ENCODE assay signal across 23 cellular contexts in genomic region chr1:40922969-40923368, GRCh38. TPM values are rescaled to one million over a fixed set of nuclear protein-coding genes. Genes with fewer than 3 reads are reported as not detected.
DNase-seq lines count a peak whose midpoint lies in the region; ATAC-seq, FAIRE-seq and TF ChIP-seq lines count a peak whose summit lies in the region.
"Had no signal": no experiment of that assay in that cellular context is flagged by ENCODE, and none has a peak within 500 bp of the region (broad histone marks: within the 10 kb centered on the region; RNA-seq: fewer than 3 reads in every experiment).

No MANE protein-coding gene starts in this region.

- CTCF ChIA-PET in H1 (lab: Charles Lee; ENCODE audit: partially characterized antibody) = interaction anchor here (1.1 to 17.5 kb wide), 9 partner anchors 9 to 94 kb away, joined by 3 to 275 read pairs (median 4); partner anchors contain the start of gene CITED4
- CTCF ChIA-PET in CD4-positive, alpha-beta T cell (lab: Charles Lee) = no interaction called here

- TF ChIP-seq EP300 in H1 (IDR thresholded peaks at IDR 0.05; ENCODE audit: borderline replicate concordance in 1 of 2, low read depth in 2 of 2, low read length in 2 of 2) = no peak

- H3K56ac ChIP-seq in H1 (replicated peaks; ENCODE audit: insufficient read length, low read depth, low read length) = no peak overlapping the region

- no peak overlapping the region for H2BK5ac ChIP-seq in H1 (ENCODE audit: low read depth, low read length)
- no peak overlapping the region for H2BK5ac ChIP-seq in neuronal stem cell (ENCODE audit: low read length)

- H3K4me3 ChIP-seq in heart right ventricle = no peak overlapping the region
- H3K4me3 ChIP-seq in H1 (ENCODE audit: extremely low read depth in 1 of 4, insufficient read depth in 2 of 4, low read depth in 3 of 4, low read length in 4 of 4) = no peak overlapping the region
- H3K4me3 ChIP-seq in neuronal stem cell (ENCODE audit: low read length in 2 of 2) = no peak overlapping the region
- H3K4me3 ChIP-seq: lung, tibial nerve had no signal

- H3K36me3 ChIP-seq in heart right ventricle (no peaks in the 10 kb centered on the region), H1 (ENCODE audit: control insufficient read depth in 2 of 4, insufficient read depth in 4 of 4, low read length in 3 of 4) (no peaks in the 10 kb centered on the region), neuronal stem cell (replicated peaks in 1 of 2; ENCODE audit: control insufficient read depth in 2 of 2, insufficient read depth in 2 of 2, low read length in 2 of 2) (no peaks in the 10 kb centered on the region)
- H3K36me3 ChIP-seq: tibial nerve had no signal

- H3K79me2 ChIP-seq in H1 (ENCODE audit: control insufficient read depth in 1 of 2, insufficient read depth in 2 of 2, low read length in 2 of 2) = no peaks in the 10 kb centered on the region

- DNase-seq in heart right ventricle (no peak), left cardiac atrium (no peak), H1 (ENCODE audit: low read depth in 1 of 2, low spot score in 2 of 2) (no peak), neuronal stem cell (ENCODE audit: low spot score) (no peak), NCI-H2029 treated with DMSO at 0.1 percent for 48 hours (lab: John Stamatoyannopoulos, UW) (no peak), natural killer cell (no peak)
- DNase-seq in T-helper 2 cell treated with Interferon-gamma antibody and Interleukin-4, amounts not matched to agents 5 μg/mL and 100 μg/mL, for 36 hours (ENCODE audit: low spot score) = no peak
- no peak for DNase-seq in CD4-positive, alpha-beta T cell
- DNase-seq: ACHN; activated CD4-positive, alpha-beta memory T cell treated with anti-CD3 and anti-CD28 coated beads, Interleukin-2, amount 10 ng/mL, durations not matched to agents 7 days and 5 days; activated T-cell treated with anti-CD3 and anti-CD28 coated beads, Interleukin-2, amount 50 U/mL, for 4 hours; CD8-positive, alpha-beta T cell; MM.1S; naive thymus-derived CD4-positive, alpha-beta T cell; NCI-H1694; SHP77; T-cell had no signal

- WGBS in heart right ventricle, 2 donors = 44 to 66% methylated on average over 11 of the region's 11 CpGs
- 83% methylated on average over 11 of the region's 11 CpGs; no CpG with 5 or more reads in 1 of the 2 experiments for WGBS in H1 (ENCODE audit: extremely low coverage in 1 of 2, insufficient coverage in 1 of 2, insufficient read length in 1 of 2, insufficient replicate concordance in 2 of 2, low coverage in 1 of 2, low lambda C conversion rate in 2 of 2, missing lambda C conversion rate in 1 of 2), 2 experiments
- no CpG with 5 or more reads among the region's 11 CpGs for WGBS in neuronal stem cell (ENCODE audit: extremely low coverage in 2 of 2, insufficient read length in 2 of 2, insufficient replicate concordance in 1 of 2), 2 donors

- no peak overlapping the region for H2BK120ac ChIP-seq in H1 (replicated peaks; ENCODE audit: low read depth, low read length)
- no peak overlapping the region for H2BK120ac ChIP-seq in neuronal stem cell (ENCODE audit: low read depth, low read length)

- POLR2A ChIA-PET in H1 (lab: Charles Lee; ENCODE audit: partially characterized antibody) = interaction anchor here (1.2 to 1.4 kb wide), 3 partner anchors 8 to 62 kb away, joined by 3 to 5 read pairs (median 3); partner anchors contain the start of gene CTPS1
- POLR2A ChIA-PET in CD4-positive, alpha-beta T cell (lab: Charles Lee) = no interaction called here

- H4K8ac ChIP-seq in H1 (ENCODE audit: extremely low read depth, insufficient read depth, low read length) (no peak overlapping the region), neuronal stem cell (ENCODE audit: low read depth, low read length) (no peak overlapping the region)

- no peak overlapping the region for H3K27ac ChIP-seq in heart right ventricle
- no peak overlapping the region for H3K27ac ChIP-seq in H1 (ENCODE audit: low read depth, low read length)
- no peak overlapping the region for H3K27ac ChIP-seq in neuronal stem cell (replicated peaks; ENCODE audit: low read length)
- H3K27ac ChIP-seq in CD4-positive, alpha-beta T cell (ENCODE audit: low read depth, low read length) = no peak overlapping the region
- H3K27ac ChIP-seq: tibial nerve, VCaP had no signal

- no peak overlapping the region for H3K18ac ChIP-seq in H1 (ENCODE audit: extremely low read depth, low read length)
- H3K18ac ChIP-seq in neuronal stem cell (ENCODE audit: low read length) = peak overlapping the region; percentile 40

- H3K36me3 Mint-ChIP-seq in T-helper 2 cell treated with Interferon-gamma antibody and Interleukin-4, amounts not matched to agents 5 μg/mL and 100 μg/mL, for 36 hours (ENCODE audit: low read depth) = no peaks in the 10 kb centered on the region
- no peaks in the 10 kb centered on the region for H3K36me3 Mint-ChIP-seq in natural killer cell
- no peaks in the 10 kb centered on the region for H3K36me3 Mint-ChIP-seq in CD4-positive, alpha-beta T cell (ENCODE audit: low read depth)
- H3K36me3 Mint-ChIP-seq: activated naive CD8-positive, alpha-beta T cell; CD8-positive, alpha-beta T cell; naive thymus-derived CD4-positive, alpha-beta T cell; T-cell had no signal

- TF ChIP-seq CTCF in heart right ventricle (IDR thresholded peaks at IDR 0.05) = no peak
- TF ChIP-seq CTCF in H1 (IDR thresholded peaks at IDR 0.05; ENCODE audit: control extremely low read depth in 1 of 3, insufficient read depth in 1 of 3, low read depth in 1 of 3, low read length in 3 of 3) = peak in 1 of 3 experiments; percentile 7; a peak in 1 of 4 replicates
- no peak for TF ChIP-seq CTCF in natural killer cell (IDR thresholded peaks at IDR 0.05)
- no peak for TF ChIP-seq CTCF in CD4-positive, alpha-beta T cell (IDR thresholded peaks at IDR 0.05)

- no peaks in the 10 kb centered on the region for H3K23me2 ChIP-seq in H1 (ENCODE audit: low read depth, low read length)

- H4K20me1 ChIP-seq in H1 (replicated peaks in 1 of 2; ENCODE audit: control insufficient read depth in 1 of 2, insufficient read depth in 2 of 2, low read length in 2 of 2) = no peaks in the 10 kb centered on the region

- H4K91ac ChIP-seq in H1 (replicated peaks; ENCODE audit: insufficient read length, low read length) (no peak overlapping the region), neuronal stem cell (ENCODE audit: low read depth, low read length, poor library complexity) (no peak overlapping the region)

- no peaks in the 10 kb centered on the region for H3K4me1 Mint-ChIP-seq in T-helper 2 cell treated with Interferon-gamma antibody and Interleukin-4, amounts not matched to agents 5 μg/mL and 100 μg/mL, for 36 hours (ENCODE audit: low read depth)
- no peaks in the 10 kb centered on the region for H3K4me1 Mint-ChIP-seq in natural killer cell
- H3K4me1 Mint-ChIP-seq in CD4-positive, alpha-beta T cell (ENCODE audit: low read depth) = no peaks in the 10 kb centered on the region
- H3K4me1 Mint-ChIP-seq: activated CD4-positive, alpha-beta memory T cell treated with anti-CD3 and anti-CD28 coated beads, Interleukin-2, amount 10 ng/mL, durations not matched to agents 7 days and 5 days; T-cell had no signal

- no peak overlapping the region for H3K4ac ChIP-seq in H1 (replicated peaks; ENCODE audit: insufficient read length, low read depth, low read length)
- H3K4ac ChIP-seq in neuronal stem cell (ENCODE audit: low read length) = no peak overlapping the region

- no peaks in the 10 kb centered on the region for H3K79me1 ChIP-seq in H1 (ENCODE audit: low read depth, low read length)
- no peaks in the 10 kb centered on the region for H3K79me1 ChIP-seq in neuronal stem cell (ENCODE audit: low read depth, low read length)

- H3K9me3 ChIP-seq in heart right ventricle = no peaks in the 10 kb centered on the region
- H3K9me3 ChIP-seq in H1 (ENCODE audit: insufficient read depth in 2 of 2, low read depth in 1 of 2, low read length in 1 of 2) = no peaks in the 10 kb centered on the region
- H3K9me3 ChIP-seq in neuronal stem cell (replicated peaks in 1 of 2; ENCODE audit: control insufficient read depth in 2 of 2, insufficient read depth in 1 of 2, low read depth in 1 of 2, low read length in 2 of 2) = no peaks in the 10 kb centered on the region
- no peaks in the 10 kb centered on the region for H3K9me3 ChIP-seq in CD4-positive, alpha-beta T cell (ENCODE audit: control insufficient read depth, low read length)
- H3K9me3 ChIP-seq: tibial nerve had no signal

- 0 out of 4 replicates have a peak, but pooled peaks of 1 of the 2 experiments have one; percentile 18 for TF ChIP-seq RAD21 in H1 (IDR thresholded peaks at IDR 0.05 in 1 of 2, conservative IDR thresholded peaks at IDR 0.05 in 1 of 2; ENCODE audit: low read depth in 2 of 2, low read length in 2 of 2)

- H3K23ac ChIP-seq in H1 (ENCODE audit: insufficient read length) (no peak overlapping the region), neuronal stem cell (ENCODE audit: low read depth, low read length, poor library complexity) (no peak overlapping the region)

- no peak overlapping the region for H2BK12ac ChIP-seq in H1 (ENCODE audit: low read depth, low read length)
- no peak overlapping the region for H2BK12ac ChIP-seq in neuronal stem cell (ENCODE audit: low read length)

- H3K4me1 ChIP-seq in heart right ventricle (peaks cover 0 to 8% (median 0%) of the 10 kb centered on the region in 9 donors), H1 (replicated peaks in 1 of 4; ENCODE audit: control insufficient read depth in 3 of 4, insufficient read depth in 4 of 4, low read length in 3 of 4) (0 out of 7 replicates have a peak, but pooled peaks cover 0 to 5% (median 1%) of the 10 kb centered on the region in 4 experiments), neuronal stem cell (ENCODE audit: control insufficient read depth in 2 of 2, insufficient read depth in 1 of 2, low read depth in 1 of 2, low read length in 2 of 2) (peaks cover 0 to 8% of the 10 kb centered on the region in 2 donors)

- FAIRE-seq in H1 (lab: Jason Lieb, UNC) = no peak

- H2AK5ac ChIP-seq in H1 (ENCODE audit: low read depth, low read length) = no peak overlapping the region
- H2AK5ac ChIP-seq in neuronal stem cell (ENCODE audit: low read depth, low read length) = no peak overlapping the region

- H2BK15ac ChIP-seq in H1 (ENCODE audit: low read length) = no peak overlapping the region
- no peak overlapping the region for H2BK15ac ChIP-seq in neuronal stem cell (ENCODE audit: low read length)

- no peak for TF ChIP-seq POLR2A in H1 (IDR thresholded peaks at IDR 0.05; ENCODE audit: control extremely low read depth in 1 of 2, low read depth in 2 of 2, low read length in 2 of 2)

- no peaks in the 10 kb centered on the region for H3K27me3 ChIP-seq in heart right ventricle
- no peaks in the 10 kb centered on the region for H3K27me3 ChIP-seq in H1 (replicated peaks in 1 of 4; ENCODE audit: control insufficient read depth in 3 of 4, extremely low read depth in 1 of 4, insufficient read depth in 3 of 4, low read length in 3 of 4)
- peaks cover 0 to 9% (median 0%) of the 10 kb centered on the region in 3 experiments for H3K27me3 ChIP-seq in neuronal stem cell (ENCODE audit: control insufficient read depth in 3 of 3, insufficient read depth in 3 of 3, low read depth in 1 of 3, low read length in 3 of 3)
- no peaks in the 10 kb centered on the region for H3K27me3 ChIP-seq in CD4-positive, alpha-beta T cell (ENCODE audit: control insufficient read depth, insufficient read depth, low read length)
- H3K27me3 ChIP-seq: tibial nerve had no signal

- no peak overlapping the region for H3K14ac ChIP-seq in H1 (ENCODE audit: insufficient read length)
- H3K14ac ChIP-seq in neuronal stem cell (ENCODE audit: low read length) = no peak overlapping the region

- H3K27me3 Mint-ChIP-seq in T-helper 2 cell treated with Interferon-gamma antibody and Interleukin-4, amounts not matched to agents 5 μg/mL and 100 μg/mL, for 36 hours (ENCODE audit: low read depth) = peaks cover 2% of the 10 kb centered on the region
- H3K27me3 Mint-ChIP-seq in natural killer cell (ENCODE audit: low read depth in 2 of 2) = peaks cover 0 to 4% of the 10 kb centered on the region in 2 donors
- H3K27me3 Mint-ChIP-seq in CD4-positive, alpha-beta T cell = no peaks in the 10 kb centered on the region
- H3K27me3 Mint-ChIP-seq: activated naive CD8-positive, alpha-beta T cell; progenitor cell of endocrine pancreas; T-cell had no signal

- no peak overlapping the region for H3K4me2 ChIP-seq in H1 (ENCODE audit: insufficient read depth in 1 of 2, low read depth in 2 of 2, low read length in 2 of 2)
- no peak overlapping the region for H3K4me2 ChIP-seq in neuronal stem cell (ENCODE audit: insufficient read depth, low read length, poor library complexity, severe bottlenecking)

- no peak overlapping the region for H3K27ac Mint-ChIP-seq in T-helper 2 cell treated with Interferon-gamma antibody and Interleukin-4, amounts not matched to agents 5 μg/mL and 100 μg/mL, for 36 hours
- H3K27ac Mint-ChIP-seq in natural killer cell = no peak overlapping the region
- no peak overlapping the region for H3K27ac Mint-ChIP-seq in CD4-positive, alpha-beta T cell
- H3K27ac Mint-ChIP-seq: activated CD4-positive, alpha-beta memory T cell treated with anti-CD3 and anti-CD28 coated beads, Interleukin-2, amount 10 ng/mL, durations not matched to agents 7 days and 5 days; activated naive CD8-positive, alpha-beta T cell; CD8-positive, alpha-beta T cell; IgD-negative memory B cell; naive thymus-derived CD4-positive, alpha-beta T cell; progenitor cell of endocrine pancreas; T-cell had no signal

- ATAC-seq in heart right ventricle (peak in 5 of 8 donors; percentile 39 to 77 (median 56)), left cardiac atrium (no peak), natural killer cell (no peak)
- ATAC-seq in CD4-positive, alpha-beta T cell (ENCODE audit: poor library complexity) = no peak
- ATAC-seq: activated T-cell treated with anti-CD3 and anti-CD28 coated beads, Interleukin-2, amount 50 U/mL, for 4 hours; CD8-positive, alpha-beta T cell; naive thymus-derived CD4-positive, alpha-beta T cell; T-cell had no signal

- H3K9ac ChIP-seq in H1 (replicated peaks in 1 of 4; ENCODE audit: extremely low read depth in 1 of 4, low read depth in 3 of 4, low read length in 3 of 4) (no peak overlapping the region), neuronal stem cell (ENCODE audit: low read depth, low read length, poor library complexity) (no peak overlapping the region)

- H2BK20ac ChIP-seq in H1 (ENCODE audit: low read length) = no peak overlapping the region

- H2AFZ ChIP-seq in H1 (ENCODE audit: low read length) (peak overlapping the region; percentile 79), neuronal stem cell (ENCODE audit: low read length) (no peak overlapping the region)

- intact Hi-C loops in heart right ventricle (cut with DNase I) = no loop called here
- intact Hi-C loops in left cardiac atrium (cut with DNase I) = no loop called here
- intact Hi-C loops in natural killer cell (cut with micrococcal nuclease) = no loop called here
- intact Hi-C loops in CD4-positive, alpha-beta T cell (cut with DNase I, micrococcal nuclease) = no loop called here

- H4K5ac ChIP-seq in H1 (ENCODE audit: insufficient read length, low read depth, low read length) = no peak overlapping the region

- H3K9me3 Mint-ChIP-seq in T-helper 2 cell treated with Interferon-gamma antibody and Interleukin-4, amounts not matched to agents 5 μg/mL and 100 μg/mL, for 36 hours = no peaks in the 10 kb centered on the region
- H3K9me3 Mint-ChIP-seq in natural killer cell = no peaks in the 10 kb centered on the region
- no peaks in the 10 kb centered on the region for H3K9me3 Mint-ChIP-seq in CD4-positive, alpha-beta T cell
- H3K9me3 Mint-ChIP-seq: activated CD4-positive, alpha-beta memory T cell treated with anti-CD3 and anti-CD28 coated beads, Interleukin-2, amount 10 ng/mL, durations not matched to agents 7 days and 5 days; activated T-cell treated with anti-CD3 and anti-CD28 coated beads, Interleukin-2, amount 50 U/mL, for 4 hours; CD8-positive, alpha-beta T cell; IgD-negative memory B cell; T-cell had no signal

- H3K4me3 Mint-ChIP-seq in T-helper 2 cell treated with Interferon-gamma antibody and Interleukin-4, amounts not matched to agents 5 μg/mL and 100 μg/mL, for 36 hours = no peak overlapping the region
- H3K4me3 Mint-ChIP-seq in natural killer cell = no peak overlapping the region
- H3K4me3 Mint-ChIP-seq in CD4-positive, alpha-beta T cell = no peak overlapping the region
- H3K4me3 Mint-ChIP-seq: activated CD4-positive, alpha-beta memory T cell treated with anti-CD3 and anti-CD28 coated beads, Interleukin-2, amount 10 ng/mL, durations not matched to agents 7 days and 5 days; activated naive CD8-positive, alpha-beta T cell; activated T-cell treated with anti-CD3 and anti-CD28 coated beads, Interleukin-2, amount 50 U/mL, for 4 hours; CD8-positive, alpha-beta T cell; IgD-negative memory B cell; naive thymus-derived CD4-positive, alpha-beta T cell; T-cell had no signal

RNA-seq across cellular contexts. Expression of gene CTPS1, which starts 56.5 kb away (rescaled TPM):
- total RNA-seq in heart right ventricle = 10 to 100 TPM in 1 of 10 donors, 1 to 10 TPM in 9; 6.0 to 12.1 (median 7.1) TPM
- polyA plus RNA-seq in heart right ventricle = 10 to 100 TPM in 1 of 2 donors, 1 to 10 TPM in 1; 4.6 to 12.0 TPM
- total RNA-seq in left cardiac atrium = 10 to 100 TPM; 10.3 to 18.3 TPM
- total RNA-seq in H1 (2021; fragmentation: NEBNext Ultra II Directional; extraction: Animal tissue kit (Norgen Biotek cat#: 25700)) = 98.4 and 103 TPM in 2 replicates
- polyA plus RNA-seq in H1 (2011; rRNA removed) = 35.5 and 35.6 TPM in 2 replicates
- polyA plus RNA-seq in H1 (2011; cell fraction: cytosol; rRNA removed) = 50.7 TPM
- 62.1 TPM for polyA plus RNA-seq in H1 (2011; cell fraction: nucleus; rRNA removed)
- polyA plus RNA-seq in H1 (2012, experiment 1 of 2) = 84.7 to 113 TPM (median 86.9 TPM) in 4 replicates
- 26.2 TPM for polyA plus RNA-seq in H1 (2012, experiment 2 of 2)
- 52.8 TPM for polyA plus RNA-seq in H1 (2013, experiment 1 of 2)
- 49.7 TPM for polyA plus RNA-seq in H1 (2013, experiment 2 of 2)
- 72.5 and 80.6 TPM in 2 replicates for polyA minus RNA-seq in H1 (2011; rRNA and poly(A)+ RNA removed)
- polyA minus RNA-seq in H1 (2011; cell fraction: cytosol; rRNA and poly(A)+ RNA removed) = 41.7 TPM
- 115 TPM for polyA minus RNA-seq in H1 (2011; cell fraction: nucleus; rRNA and poly(A)+ RNA removed)
- polyA plus RNA-seq in neuronal stem cell (2013, experiment 1 of 2) = 53.2 TPM
- 53.4 TPM for polyA plus RNA-seq in neuronal stem cell (2013, experiment 2 of 2)
- total RNA-seq in natural killer cell = 100 to 1,000 TPM in 1 of 3 donors, 10 to 100 TPM in 2; 90.5 to 128 (median 99.0) TPM
- 10 to 100 TPM; 37.1 to 37.4 TPM for total RNA-seq in CD4-positive, alpha-beta T cell

Comparison
In these comparisons a context has a peak if more than half of its experiments do, and no peak if none do; other contexts are left out.
1. ATAC-seq: peak in heart right ventricle (5 of 8); none in left cardiac atrium (0 of 2), natural killer cell (0 of 3) and CD4-positive, alpha-beta T cell (single experiment).